23 cellular contexts compared by ENCODE assay signal in genomic region chr10:6418613-6419216, GRCh38.
"Had no signal": no experiment of that assay in that cellular context is flagged by ENCODE, and none has a peak within 500 bp of the region (broad histone marks: within the 10 kb centered on the region; RNA-seq: fewer than 3 reads in every experiment).

No MANE protein-coding gene starts in this region.

- DNase-seq: colonic mucosa; cortex of kidney; effector CD8-positive, alpha-beta T cell; effector memory CD8-positive, alpha-beta T cell; endodermal cell; erythroblast; esophagus squamous epithelium; foreskin fibroblast; foreskin melanocyte; gastrocnemius medialis; glutamatergic neuron; head of caudate nucleus; heart right ventricle; hippocampal formation; left cardiac atrium; left lung; left ventricle myocardium superior; lower lobe of right lung; mesenchymal stem cell; mucosa of descending colon; naive B cell had no signal

- H3K4me1 ChIP-seq: colonic mucosa, esophagus squamous epithelium, gastrocnemius medialis, heart right ventricle, left lung, lower lobe of right lung had no signal

- H3K9me3 ChIP-seq: colonic mucosa, esophagus squamous epithelium, gastrocnemius medialis, heart right ventricle, left lung, lower lobe of right lung, mucosa of descending colon had no signal

- H3K36me3 ChIP-seq: colonic mucosa, esophagus squamous epithelium, gastrocnemius medialis, heart right ventricle, left lung, lower lobe of right lung had no signal

- ATAC-seq: effector memory CD8-positive, alpha-beta T cell; esophagus mucosa; gastrocnemius medialis; heart right ventricle; left cardiac atrium; left lung; left ventricle myocardium superior; lower lobe of right lung; mucosa of descending colon had no signal

- H3K27ac ChIP-seq: colonic mucosa, epithelial cell of prostate, esophagus squamous epithelium, gastrocnemius medialis, heart right ventricle, left lung, lower lobe of right lung had no signal

- H3K27me3 ChIP-seq: colonic mucosa, gastrocnemius medialis, left lung had no signal

- H3K4me3 ChIP-seq: colonic mucosa, esophagus squamous epithelium, gastrocnemius medialis, heart right ventricle, left lung, lower lobe of right lung, mucosa of descending colon had no signal
